In the genomic region with DNA sequence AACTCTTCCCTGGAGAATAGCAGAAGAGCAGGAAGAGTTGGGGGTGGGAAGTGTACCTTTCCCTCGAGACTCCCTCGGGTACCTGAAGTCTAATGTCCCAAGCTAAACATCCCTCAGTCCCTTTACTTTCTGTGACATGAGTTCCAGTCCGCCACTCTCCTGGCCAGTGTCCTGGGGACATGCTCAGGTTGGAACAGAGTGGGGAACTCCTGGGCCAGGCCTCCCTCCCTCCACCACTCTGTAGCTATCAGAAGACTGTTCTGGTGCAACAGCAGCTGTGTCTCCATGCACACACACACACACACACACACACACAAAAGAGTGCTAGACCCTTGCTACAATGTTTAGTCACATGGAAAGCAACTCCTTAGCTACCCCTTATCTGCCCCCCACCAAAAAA, we compare ENCODE assay signal across 1 cellular context.
TF ChIP-seq lines count a peak whose summit lies in the region.

No MANE protein-coding gene starts in this region.

TF ChIP-seq in H1, 55 proteins besides CTCF, POLR2A, EP300 and RAD21 (continued from another document):
- TF ChIP-seq POU5F1 (IDR thresholded peaks at IDR 0.05; ENCODE audit: low read depth, low read length) (no peak), NANOG (IDR thresholded peaks at IDR 0.05; ENCODE audit: insufficient read depth, low read depth, low read length, poor library complexity, severe bottlenecking) (no peak), JUN (IDR thresholded peaks at IDR 0.05; ENCODE audit: low read depth, low read length) (no peak), TAF7 (optimal IDR thresholded peaks at IDR 0.05; ENCODE audit: borderline replicate concordance, low read depth, low read length) (no peak), SP2 (IDR thresholded peaks at IDR 0.05; ENCODE audit: low read length) (no peak), TEAD4 (IDR thresholded peaks at IDR 0.05; ENCODE audit: low read depth, low read length) (no peak), YY1 (IDR thresholded peaks at IDR 0.05; ENCODE audit: low read depth, low read length) (no peak), JUND (IDR thresholded peaks at IDR 0.05; ENCODE audit: low read length) (no peak), GTF2F1 (IDR thresholded peaks at IDR 0.05; ENCODE audit: borderline replicate concordance, low read depth, low read length) (no peak), HDAC2 (IDR thresholded peaks at IDR 0.05; ENCODE audit: borderline replicate concordance in 1 of 2, low read depth in 2 of 2, low read length in 2 of 2) (no peak), POLR2AphosphoS5 (IDR thresholded peaks at IDR 0.05; ENCODE audit: low read depth, low read length) (no peak), SP1 (IDR thresholded peaks at IDR 0.05; ENCODE audit: low read depth, low read length) (no peak), SIX5 (IDR thresholded peaks at IDR 0.05; ENCODE audit: low read depth, low read length) (no peak), EZH2 (IDR thresholded peaks at IDR 0.05; ENCODE audit: low read depth, low read length, severe bottlenecking) (no peak), TBP (IDR thresholded peaks at IDR 0.05; ENCODE audit: low read depth, low read length) (no peak), BACH1 (IDR thresholded peaks at IDR 0.05; ENCODE audit: low read length) (no peak), RBBP5 (IDR thresholded peaks at IDR 0.05; ENCODE audit: borderline replicate concordance, low read depth, low read length) (no peak)
